Comparison of ENCODE assay signal across 4 cellular contexts in the genomic region with DNA sequence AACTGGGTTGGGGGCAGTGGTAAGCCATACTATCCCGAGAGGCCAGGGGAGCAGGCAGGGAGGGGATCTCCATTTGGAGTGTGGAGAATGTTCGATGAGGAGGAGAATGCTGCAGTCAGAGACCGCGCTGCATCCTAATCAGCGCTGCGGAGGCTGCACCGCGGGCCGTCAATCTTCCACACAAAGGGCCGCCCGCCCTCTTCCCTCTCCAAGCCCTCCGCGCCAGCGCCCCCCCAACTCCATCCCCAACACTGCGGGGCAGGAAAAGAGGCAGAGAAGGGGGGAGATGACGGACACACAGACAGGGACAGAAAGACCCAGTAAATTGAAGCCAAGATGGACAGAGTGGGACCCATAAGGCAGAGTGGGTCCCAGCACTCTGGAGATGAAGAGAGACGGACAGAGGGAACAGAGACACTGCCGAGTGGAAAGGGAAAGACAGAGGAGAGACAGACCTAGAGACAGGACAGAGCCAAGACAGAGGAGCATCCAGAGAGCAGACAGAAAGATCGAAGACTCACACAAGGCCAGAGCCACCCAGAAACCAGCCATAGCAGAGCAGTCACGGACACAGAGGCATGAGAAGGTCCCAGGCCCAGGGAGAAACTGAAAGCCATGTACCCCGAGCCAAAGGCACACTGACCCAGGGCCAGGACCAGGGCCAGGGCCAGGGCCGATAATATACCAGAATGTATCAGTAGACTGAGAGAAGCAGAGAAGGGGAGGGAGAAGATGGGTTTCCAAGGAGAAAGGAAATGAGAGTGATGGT.
TF ChIP-seq lines count a peak whose summit lies in the region.

No MANE protein-coding gene starts in this region.

TF ChIP-seq in GM23338, 12 proteins besides CTCF, POLR2A, EP300 and RAD21 (continues in another document):
- TF ChIP-seq, protein P1, sequence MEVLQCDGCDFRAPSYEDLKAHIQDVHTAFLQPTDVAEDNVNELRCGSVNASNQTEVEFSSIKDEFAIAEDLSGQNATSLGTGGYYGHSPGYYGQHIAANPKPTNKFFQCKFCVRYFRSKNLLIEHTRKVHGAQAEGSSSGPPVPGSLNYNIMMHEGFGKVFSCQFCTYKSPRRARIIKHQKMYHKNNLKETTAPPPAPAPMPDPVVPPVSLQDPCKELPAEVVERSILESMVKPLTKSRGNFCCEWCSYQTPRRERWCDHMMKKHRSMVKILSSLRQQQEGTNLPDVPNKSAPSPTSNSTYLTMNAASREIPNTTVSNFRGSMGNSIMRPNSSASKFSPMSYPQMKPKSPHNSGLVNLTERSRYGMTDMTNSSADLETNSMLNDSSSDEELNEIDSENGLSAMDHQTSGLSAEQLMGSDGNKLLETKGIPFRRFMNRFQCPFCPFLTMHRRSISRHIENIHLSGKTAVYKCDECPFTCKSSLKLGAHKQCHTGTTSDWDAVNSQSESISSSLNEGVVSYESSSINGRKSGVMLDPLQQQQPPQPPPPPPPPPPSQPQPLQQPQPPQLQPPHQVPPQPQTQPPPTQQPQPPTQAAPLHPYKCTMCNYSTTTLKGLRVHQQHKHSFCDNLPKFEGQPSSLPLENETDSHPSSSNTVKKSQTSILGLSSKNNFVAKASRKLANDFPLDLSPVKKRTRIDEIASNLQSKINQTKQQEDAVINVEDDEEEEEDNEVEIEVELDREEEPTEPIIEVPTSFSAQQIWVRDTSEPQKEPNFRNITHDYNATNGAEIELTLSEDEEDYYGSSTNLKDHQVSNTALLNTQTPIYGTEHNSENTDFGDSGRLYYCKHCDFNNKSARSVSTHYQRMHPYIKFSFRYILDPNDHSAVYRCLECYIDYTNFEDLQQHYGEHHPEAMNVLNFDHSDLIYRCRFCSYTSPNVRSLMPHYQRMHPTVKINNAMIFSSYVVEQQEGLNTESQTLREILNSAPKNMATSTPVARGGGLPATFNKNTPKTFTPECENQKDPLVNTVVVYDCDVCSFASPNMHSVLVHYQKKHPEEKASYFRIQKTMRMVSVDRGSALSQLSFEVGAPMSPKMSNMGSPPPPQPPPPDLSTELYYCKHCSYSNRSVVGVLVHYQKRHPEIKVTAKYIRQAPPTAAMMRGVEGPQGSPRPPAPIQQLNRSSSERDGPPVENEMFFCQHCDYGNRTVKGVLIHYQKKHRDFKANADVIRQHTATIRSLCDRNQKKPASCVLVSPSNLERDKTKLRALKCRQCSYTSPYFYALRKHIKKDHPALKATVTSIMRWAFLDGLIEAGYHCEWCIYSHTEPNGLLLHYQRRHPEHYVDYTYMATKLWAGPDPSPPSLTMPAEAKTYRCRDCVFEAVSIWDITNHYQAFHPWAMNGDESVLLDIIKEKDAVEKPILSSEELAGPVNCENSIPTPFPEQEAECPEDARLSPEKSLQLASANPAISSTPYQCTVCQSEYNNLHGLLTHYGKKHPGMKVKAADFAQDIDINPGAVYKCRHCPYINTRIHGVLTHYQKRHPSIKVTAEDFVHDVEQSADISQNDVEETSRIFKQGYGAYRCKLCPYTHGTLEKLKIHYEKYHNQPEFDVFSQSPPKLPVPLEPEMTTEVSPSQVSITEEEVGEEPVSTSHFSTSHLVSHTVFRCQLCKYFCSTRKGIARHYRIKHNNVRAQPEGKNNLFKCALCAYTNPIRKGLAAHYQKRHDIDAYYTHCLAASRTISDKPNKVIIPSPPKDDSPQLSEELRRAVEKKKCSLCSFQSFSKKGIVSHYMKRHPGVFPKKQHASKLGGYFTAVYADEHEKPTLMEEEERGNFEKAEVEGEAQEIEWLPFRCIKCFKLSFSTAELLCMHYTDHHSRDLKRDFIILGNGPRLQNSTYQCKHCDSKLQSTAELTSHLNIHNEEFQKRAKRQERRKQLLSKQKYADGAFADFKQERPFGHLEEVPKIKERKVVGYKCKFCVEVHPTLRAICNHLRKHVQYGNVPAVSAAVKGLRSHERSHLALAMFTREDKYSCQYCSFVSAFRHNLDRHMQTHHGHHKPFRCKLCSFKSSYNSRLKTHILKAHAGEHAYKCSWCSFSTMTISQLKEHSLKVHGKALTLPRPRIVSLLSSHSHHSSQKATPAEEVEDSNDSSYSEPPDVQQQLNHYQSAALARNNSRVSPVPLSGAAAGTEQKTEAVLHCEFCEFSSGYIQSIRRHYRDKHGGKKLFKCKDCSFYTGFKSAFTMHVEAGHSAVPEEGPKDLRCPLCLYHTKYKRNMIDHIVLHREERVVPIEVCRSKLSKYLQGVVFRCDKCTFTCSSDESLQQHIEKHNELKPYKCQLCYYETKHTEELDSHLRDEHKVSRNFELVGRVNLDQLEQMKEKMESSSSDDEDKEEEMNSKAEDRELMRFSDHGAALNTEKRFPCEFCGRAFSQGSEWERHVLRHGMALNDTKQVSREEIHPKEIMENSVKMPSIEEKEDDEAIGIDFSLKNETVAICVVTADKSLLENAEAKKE (CRISPR knock-in tag; IDR thresholded peaks at IDR 0.05): no peak

TF ChIP-seq in IMR-90, 13 proteins besides CTCF, POLR2A, EP300 and RAD21:
- TF ChIP-seq FOS (IDR thresholded peaks at IDR 0.05; ENCODE audit: low read depth, low read length): no peak
- TF ChIP-seq NFE2L2 (IDR thresholded peaks at IDR 0.05; ENCODE audit: low read depth, low read length): no peak
- no peak for TF ChIP-seq RFX5 (IDR thresholded peaks at IDR 0.05; ENCODE audit: low read depth, low read length)
- TF ChIP-seq SMC3 (IDR thresholded peaks at IDR 0.05; ENCODE audit: low read depth, low read length): no peak
- TF ChIP-seq MXI1 (IDR thresholded peaks at IDR 0.05; ENCODE audit: borderline replicate concordance, low read depth, low read length): no peak
- no peak for TF ChIP-seq CEBPB (IDR thresholded peaks at IDR 0.05; ENCODE audit: low read depth, low read length)
- no peak for TF ChIP-seq BHLHE40 (IDR thresholded peaks at IDR 0.05; ENCODE audit: low read depth, low read length)
- TF ChIP-seq CHD1 (IDR thresholded peaks at IDR 0.05; ENCODE audit: low read depth, low read length): no peak
- no peak for TF ChIP-seq RCOR1 (IDR thresholded peaks at IDR 0.05; ENCODE audit: insufficient replicate concordance, low read length)
- TF ChIP-seq, protein P2, sequence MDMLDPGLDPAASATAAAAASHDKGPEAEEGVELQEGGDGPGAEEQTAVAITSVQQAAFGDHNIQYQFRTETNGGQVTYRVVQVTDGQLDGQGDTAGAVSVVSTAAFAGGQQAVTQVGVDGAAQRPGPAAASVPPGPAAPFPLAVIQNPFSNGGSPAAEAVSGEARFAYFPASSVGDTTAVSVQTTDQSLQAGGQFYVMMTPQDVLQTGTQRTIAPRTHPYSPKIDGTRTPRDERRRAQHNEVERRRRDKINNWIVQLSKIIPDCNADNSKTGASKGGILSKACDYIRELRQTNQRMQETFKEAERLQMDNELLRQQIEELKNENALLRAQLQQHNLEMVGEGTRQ (IDR thresholded peaks at IDR 0.05; ENCODE audit: low read depth, low read length): no peak
- no peak for TF ChIP-seq MAFK (IDR thresholded peaks at IDR 0.05; ENCODE audit: low read depth, low read length)
- TF ChIP-seq, protein P3, sequence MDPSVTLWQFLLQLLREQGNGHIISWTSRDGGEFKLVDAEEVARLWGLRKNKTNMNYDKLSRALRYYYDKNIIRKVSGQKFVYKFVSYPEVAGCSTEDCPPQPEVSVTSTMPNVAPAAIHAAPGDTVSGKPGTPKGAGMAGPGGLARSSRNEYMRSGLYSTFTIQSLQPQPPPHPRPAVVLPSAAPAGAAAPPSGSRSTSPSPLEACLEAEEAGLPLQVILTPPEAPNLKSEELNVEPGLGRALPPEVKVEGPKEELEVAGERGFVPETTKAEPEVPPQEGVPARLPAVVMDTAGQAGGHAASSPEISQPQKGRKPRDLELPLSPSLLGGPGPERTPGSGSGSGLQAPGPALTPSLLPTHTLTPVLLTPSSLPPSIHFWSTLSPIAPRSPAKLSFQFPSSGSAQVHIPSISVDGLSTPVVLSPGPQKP (IDR thresholded peaks at IDR 0.05; ENCODE audit: borderline replicate concordance, low read depth, low read length): no peak
- TF ChIP-seq MAZ (IDR thresholded peaks at IDR 0.05; ENCODE audit: borderline replicate concordance, low read depth, low read length): no peak

TF ChIP-seq in H1, 55 proteins besides CTCF, POLR2A, EP300 and RAD21:
- TF ChIP-seq BRCA1 (IDR thresholded peaks at IDR 0.05; ENCODE audit: low read depth, low read length): no peak
- TF ChIP-seq SP4 (IDR thresholded peaks at IDR 0.05; ENCODE audit: low read length): no peak
- no peak for TF ChIP-seq ASH2L (IDR thresholded peaks at IDR 0.05; ENCODE audit: low read length)
- TF ChIP-seq CHD2 (IDR thresholded peaks at IDR 0.05; ENCODE audit: low read length): no peak
- TF ChIP-seq MAFK (IDR thresholded peaks at IDR 0.05; ENCODE audit: low read depth, low read length): no peak
- peak; percentile 72 for TF ChIP-seq EZH2 (IDR thresholded peaks at IDR 0.05; ENCODE audit: low read depth, low read length, severe bottlenecking)
- no peak for TF ChIP-seq JUND (IDR thresholded peaks at IDR 0.05; ENCODE audit: low read length)
- TF ChIP-seq NRF1 (IDR thresholded peaks at IDR 0.05; ENCODE audit: low read depth, low read length): no peak
- TF ChIP-seq TAF1 (IDR thresholded peaks at IDR 0.05; ENCODE audit: low read depth, low read length): no peak
- no peak for TF ChIP-seq SAP30 (IDR thresholded peaks at IDR 0.05; ENCODE audit: insufficient read depth, insufficient replicate concordance, low read length)
- TF ChIP-seq SUZ12 (IDR thresholded peaks at IDR 0.05; ENCODE audit: low read length): peak; percentile 87
- no peak for TF ChIP-seq GABPA (IDR thresholded peaks at IDR 0.05; ENCODE audit: borderline replicate concordance, insufficient read depth, low read length)
- TF ChIP-seq SRF (IDR thresholded peaks at IDR 0.05; ENCODE audit: low read depth, low read length): no peak
- TF ChIP-seq PHF8 (conservative IDR thresholded peaks at IDR 0.05; ENCODE audit: low read depth, low read length): no peak
- TF ChIP-seq NANOG (IDR thresholded peaks at IDR 0.05; ENCODE audit: insufficient read depth, low read depth, low read length, poor library complexity, severe bottlenecking): no peak
- TF ChIP-seq CTBP2 (IDR thresholded peaks at IDR 0.05; ENCODE audit: borderline replicate concordance, insufficient read depth, insufficient read length, low read length): no peak
- TF ChIP-seq, protein P4, sequence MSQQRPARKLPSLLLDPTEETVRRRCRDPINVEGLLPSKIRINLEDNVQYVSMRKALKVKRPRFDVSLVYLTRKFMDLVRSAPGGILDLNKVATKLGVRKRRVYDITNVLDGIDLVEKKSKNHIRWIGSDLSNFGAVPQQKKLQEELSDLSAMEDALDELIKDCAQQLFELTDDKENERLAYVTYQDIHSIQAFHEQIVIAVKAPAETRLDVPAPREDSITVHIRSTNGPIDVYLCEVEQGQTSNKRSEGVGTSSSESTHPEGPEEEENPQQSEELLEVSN (IDR thresholded peaks at IDR 0.05): no peak
- no peak for TF ChIP-seq YY1 (IDR thresholded peaks at IDR 0.05; ENCODE audit: low read depth, low read length)

TF ChIP-seq in neural cell, 6 proteins besides CTCF, POLR2A, EP300 and RAD21:
- TF ChIP-seq POLR2AphosphoS5 (IDR thresholded peaks at IDR 0.05) (peak; percentile 66), EZH2 (IDR thresholded peaks at IDR 0.05; ENCODE audit: borderline replicate concordance, insufficient read depth, low read length, poor library complexity, severe bottlenecking) (no peak), MXI1 (conservative IDR thresholded peaks at IDR 0.05; ENCODE audit: poor library complexity, severe bottlenecking) (peak; percentile 20)
- TF ChIP-seq, protein P5, sequence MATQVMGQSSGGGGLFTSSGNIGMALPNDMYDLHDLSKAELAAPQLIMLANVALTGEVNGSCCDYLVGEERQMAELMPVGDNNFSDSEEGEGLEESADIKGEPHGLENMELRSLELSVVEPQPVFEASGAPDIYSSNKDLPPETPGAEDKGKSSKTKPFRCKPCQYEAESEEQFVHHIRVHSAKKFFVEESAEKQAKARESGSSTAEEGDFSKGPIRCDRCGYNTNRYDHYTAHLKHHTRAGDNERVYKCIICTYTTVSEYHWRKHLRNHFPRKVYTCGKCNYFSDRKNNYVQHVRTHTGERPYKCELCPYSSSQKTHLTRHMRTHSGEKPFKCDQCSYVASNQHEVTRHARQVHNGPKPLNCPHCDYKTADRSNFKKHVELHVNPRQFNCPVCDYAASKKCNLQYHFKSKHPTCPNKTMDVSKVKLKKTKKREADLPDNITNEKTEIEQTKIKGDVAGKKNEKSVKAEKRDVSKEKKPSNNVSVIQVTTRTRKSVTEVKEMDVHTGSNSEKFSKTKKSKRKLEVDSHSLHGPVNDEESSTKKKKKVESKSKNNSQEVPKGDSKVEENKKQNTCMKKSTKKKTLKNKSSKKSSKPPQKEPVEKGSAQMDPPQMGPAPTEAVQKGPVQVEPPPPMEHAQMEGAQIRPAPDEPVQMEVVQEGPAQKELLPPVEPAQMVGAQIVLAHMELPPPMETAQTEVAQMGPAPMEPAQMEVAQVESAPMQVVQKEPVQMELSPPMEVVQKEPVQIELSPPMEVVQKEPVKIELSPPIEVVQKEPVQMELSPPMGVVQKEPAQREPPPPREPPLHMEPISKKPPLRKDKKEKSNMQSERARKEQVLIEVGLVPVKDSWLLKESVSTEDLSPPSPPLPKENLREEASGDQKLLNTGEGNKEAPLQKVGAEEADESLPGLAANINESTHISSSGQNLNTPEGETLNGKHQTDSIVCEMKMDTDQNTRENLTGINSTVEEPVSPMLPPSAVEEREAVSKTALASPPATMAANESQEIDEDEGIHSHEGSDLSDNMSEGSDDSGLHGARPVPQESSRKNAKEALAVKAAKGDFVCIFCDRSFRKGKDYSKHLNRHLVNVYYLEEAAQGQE (IDR thresholded peaks at IDR 0.05; ENCODE audit: borderline replicate concordance): peak; percentile 66
